ENCODE assay signal across 11 cellular contexts in genomic region chr2:46029332-46029811, GRCh38.
DNase-seq lines count a peak whose midpoint lies in the region; ATAC-seq, FAIRE-seq and TF ChIP-seq lines count a peak whose summit lies in the region.
"Had no signal": no experiment of that assay in that cellular context is flagged by ENCODE, and none has a peak within 500 bp of the region (broad histone marks: within the 10 kb centered on the region; RNA-seq: fewer than 3 reads in every experiment).

No MANE protein-coding gene starts in this region.

- no peaks in the 10 kb centered on the region for H3K27me3 ChIP-seq in BJ (ENCODE audit: control insufficient read depth, insufficient read depth, low read length)
- no peaks in the 10 kb centered on the region for H3K27me3 ChIP-seq in HCT116 (ENCODE audit: insufficient read depth, low read length)
- no peaks in the 10 kb centered on the region for H3K27me3 ChIP-seq in thyroid gland

- H3K27ac ChIP-seq in HCT116 (ENCODE audit: low read depth, low read length): no peak overlapping the region
- peak overlapping the region in 1 of 2 donors; percentile 71 for H3K27ac ChIP-seq in kidney (ENCODE audit: low read depth in 2 of 2, low read length in 2 of 2)
- peak overlapping the region in 1 of 3 donors; percentile 41 for H3K27ac ChIP-seq in thyroid gland
- H3K27ac ChIP-seq: HL-60 had no signal

- H3K9me3 ChIP-seq in HCT116 (ENCODE audit: control insufficient read depth in 1 of 2, insufficient read depth in 1 of 2, low read depth in 1 of 2, low read length in 2 of 2) (no peaks in the 10 kb centered on the region), kidney (ENCODE audit: control insufficient read depth in 1 of 2, low read length in 2 of 2) (no peaks in the 10 kb centered on the region), thyroid gland (no peaks in the 10 kb centered on the region)

- FAIRE-seq in kidney (lab: Jason Lieb, UNC): no peak
- FAIRE-seq: D721Med had no signal

- TF ChIP-seq POLR2A in HCT116 (IDR thresholded peaks at IDR 0.05; ENCODE audit: borderline replicate concordance, extremely low read depth, insufficient read depth, insufficient read length): no peak
- no peak for TF ChIP-seq POLR2A in thyroid gland (IDR thresholded peaks at IDR 0.05)

- no peaks in the 10 kb centered on the region for H4K20me1 ChIP-seq in HCT116 (ENCODE audit: insufficient read depth)

- intact Hi-C loops in HCT116 (cut with micrococcal nuclease) (no loop called here), kidney (cut with DNase I) (no loop called here), thyroid gland (cut with DNase I) (no loop called here)

- H3K4me1 ChIP-seq in HCT116 (ENCODE audit: control insufficient read depth in 1 of 2, insufficient read depth in 2 of 2, low read length in 2 of 2): no peaks in the 10 kb centered on the region
- peaks cover 2 to 9% of the 10 kb centered on the region in 2 donors for H3K4me1 ChIP-seq in kidney (ENCODE audit: control insufficient read depth in 1 of 2, insufficient read depth in 1 of 2, low read depth in 1 of 2, low read length in 2 of 2)
- peaks cover 11 to 15% of the 10 kb centered on the region in 2 donors for H3K4me1 ChIP-seq in thyroid gland

- H2AFZ ChIP-seq in HCT116 (ENCODE audit: low read depth, low read length, poor library complexity, severe bottlenecking): no peak overlapping the region

- CTCF ChIA-PET in BJ (lab: Yijun Ruan, JAX) (interaction anchor here (1.1 to 2.9 kb wide), 3 partner anchors 9 to 337 kb away, joined by 3 to 7 read pairs (median 5); no protein-coding TSS in a partner anchor), HCT116 (lab: Charles Lee) (interaction anchor here (0.7 to 1.1 kb wide), 2 partner anchors 31 to 114 kb away, joined by 3 to 4 read pairs; no protein-coding TSS in a partner anchor)

- TF ChIP-seq RAD21 in HCT116 (IDR thresholded peaks at IDR 0.05; ENCODE audit: low read depth): no peak

- no peak overlapping the region for H3K4me2 ChIP-seq in HCT116 (ENCODE audit: low read length)

- RAD21 ChIA-PET in HCT116 (lab: Charles Lee; ENCODE audit: low non-redundant PET in 1 of 2, low total read pairs in 2 of 2, uncharacterized antibody in 2 of 2, unreplicated experiment in 2 of 2): no interaction called here

- H3K9me2 ChIP-seq in HCT116 (ENCODE audit: insufficient read depth): no peaks in the 10 kb centered on the region

- H3K36me3 ChIP-seq in BJ (ENCODE audit: control insufficient read depth, insufficient read depth, low read length) (no peaks in the 10 kb centered on the region), HCT116 (ENCODE audit: control insufficient read depth in 1 of 2, insufficient read depth in 2 of 2, low read length in 2 of 2) (no peaks in the 10 kb centered on the region), kidney (ENCODE audit: control insufficient read depth in 1 of 2, insufficient read depth in 2 of 2, low read length in 2 of 2) (no peaks in the 10 kb centered on the region), thyroid gland (no peaks in the 10 kb centered on the region)

- no peak overlapping the region for H3K4me3 ChIP-seq in BJ (ENCODE audit: low read depth, low read length)
- H3K4me3 ChIP-seq in HCT116 (replicated peaks in 1 of 2; ENCODE audit: low read depth in 1 of 2, low read length in 2 of 2): no peak overlapping the region
- no peak overlapping the region for H3K4me3 ChIP-seq in astrocyte of the spinal cord (ENCODE audit: low read depth, low read length)
- no peak overlapping the region for H3K4me3 ChIP-seq in kidney (ENCODE audit: low read length in 2 of 2)
- no peak overlapping the region for H3K4me3 ChIP-seq in thyroid gland (replicated peaks in 1 of 3)

- in situ Hi-C loops in astrocyte of the spinal cord (cut with HindIII; ENCODE audit: low sequenced_read_pairs): no loop called here

- H3K9ac ChIP-seq in HCT116 (ENCODE audit: low read length) (no peak overlapping the region), kidney (ENCODE audit: low read length in 2 of 2) (no peak overlapping the region)

- no peaks in the 10 kb centered on the region for H3K79me2 ChIP-seq in HCT116 (ENCODE audit: insufficient read depth, low read length)

- no TSS peak for BruUV-seq in HCT116 (replicated peaks; lab: Mats Ljungman, UMichigan)

- 42 to 50% methylated on average over 5 of the region's 5 CpGs for WGBS in thyroid gland, 2 donors

- TF ChIP-seq CTCF in BJ (IDR thresholded peaks at IDR 0.05; ENCODE audit: insufficient read depth, low read depth, low read length) (peak; percentile 7; the same call in 1 of the 2 replicates), HCT116 (IDR thresholded peaks at IDR 0.05 in 2 of 3, conservative IDR thresholded peaks at IDR 0.05 in 1 of 3; ENCODE audit: borderline replicate concordance in 1 of 3, insufficient read depth in 1 of 3, low read depth in 2 of 3, low read length in 2 of 3) (peak in 2 of 3 experiments; percentile 12 to 19; a peak in 2 of 6 replicates), astrocyte of the spinal cord (IDR thresholded peaks at IDR 0.05; ENCODE audit: low read depth, low read length) (peak; percentile 14), kidney (IDR thresholded peaks at IDR 0.05; ENCODE audit: borderline replicate concordance, extremely low read depth, insufficient read depth) (peak; percentile 5), thyroid gland (IDR thresholded peaks at IDR 0.05) (no peak)

- POLR2A ChIA-PET in BJ (lab: Charles Lee) (no interaction called here), HCT116 (lab: Charles Lee) (no interaction called here)

- no peak for DNase-seq in BJ (ENCODE audit: low read depth)
- DNase-seq in HCT116 (ENCODE audit: low read depth, low spot score): no peak
- peak; percentile 74 for DNase-seq in astrocyte of the spinal cord (ENCODE audit: low read depth, low spot score)
- DNase-seq in kidney: no peak
- no peak for DNase-seq in stimulated activated CD4-positive, alpha-beta T cell treated with anti-CD3 and anti-CD28 coated beads, Interleukin-4, amount 100 ng/mL, for 1 hour
- no peak for DNase-seq in activated CD4-positive, CD25-positive, alpha-beta regulatory T cell (lab: John Stamatoyannopoulos, UW)
- DNase-seq in thyroid gland: no peak
- DNase-seq in germinal center (ENCODE audit: low spot score): no peak
- DNase-seq: effector memory CD8-positive, alpha-beta T cell had no signal

- no peak for ATAC-seq in HCT116
- ATAC-seq: effector memory CD8-positive, alpha-beta T cell had no signal

TF ChIP-seq in HCT116, 20 proteins besides CTCF, POLR2A, EP300 and RAD21:
- no peak for TF ChIP-seq EZH2phosphoT487 (IDR thresholded peaks at IDR 0.05; ENCODE audit: borderline replicate concordance)

Comparison
In these comparisons a context has a peak if more than half of its experiments do, and no peak if none do; other contexts are left out.
1. CTCF ChIP-seq: peak in BJ (single experiment), HCT116 (2 of 3), astrocyte of the spinal cord (single experiment) and kidney (single experiment); none in thyroid gland (0 of 6).